Comparison of ENCODE assay signal across 28 cellular contexts in the genomic region with DNA sequence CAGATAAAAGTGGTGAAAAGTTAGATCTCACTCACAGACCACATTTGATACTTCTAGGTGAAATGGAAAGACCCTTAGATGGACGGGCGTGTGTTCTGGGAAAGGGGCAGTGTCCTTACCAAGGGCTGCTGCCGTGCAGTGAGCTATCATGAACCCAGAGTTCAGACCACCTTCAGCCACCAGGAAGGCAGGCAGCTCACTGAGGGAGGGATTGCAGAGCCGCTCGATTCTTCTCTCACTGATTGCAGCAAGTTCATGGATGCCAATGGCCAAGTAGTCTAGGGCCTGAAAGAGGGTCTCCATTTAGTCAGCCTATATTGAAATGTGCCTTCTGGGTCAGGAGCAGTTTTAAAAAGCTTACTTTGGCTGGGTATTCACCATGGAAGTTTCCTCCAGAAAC. TPM values are rescaled to one million over a fixed set of nuclear protein-coding genes. Genes with fewer than 3 reads are reported as not detected.
DNase-seq lines count a peak whose midpoint lies in the region; ATAC-seq and TF ChIP-seq lines count a peak whose summit lies in the region.
"Had no signal": no experiment of that assay in that cellular context is flagged by ENCODE, and none has a peak within 500 bp of the region (broad histone marks: within the 10 kb centered on the region; RNA-seq: fewer than 3 reads in every experiment).

No MANE protein-coding gene starts in this region.

- WGBS in heart right ventricle, 2 donors: 84 to 85% methylated on average over 5 of the region's 5 CpGs

- H3K9me3 ChIP-seq in right atrium auricular region (no peaks in the 10 kb centered on the region), heart right ventricle (no peaks in the 10 kb centered on the region)
- H3K9me3 ChIP-seq: BE2C, BLaER1 had no signal

- no peaks in the 10 kb centered on the region for H3K27me3 ChIP-seq in right atrium auricular region
- no peaks in the 10 kb centered on the region for H3K27me3 ChIP-seq in heart right ventricle
- H3K27me3 ChIP-seq: BLaER1 had no signal

- H3K4me1 ChIP-seq in right atrium auricular region (no peaks in the 10 kb centered on the region), heart right ventricle (no peaks in the 10 kb centered on the region)
- H3K4me1 ChIP-seq: BE2C, BLaER1 had no signal

- ATAC-seq in heart right ventricle (no peak), left lobe of liver (no peak)
- ATAC-seq: GM12878 had no signal

- H3K27ac ChIP-seq in right atrium auricular region (no peak overlapping the region), heart right ventricle (no peak overlapping the region)
- H3K27ac ChIP-seq: BLaER1 had no signal

- DNase-seq in right atrium auricular region (ENCODE audit: low spot score): peak; percentile 18
- DNase-seq in heart right ventricle: no peak
- peak; percentile 26 for DNase-seq in ecto neural progenitor cell (ENCODE audit: low spot score)
- peak; percentile 14 for DNase-seq in left lobe of liver (ENCODE audit: low spot score)
- no peak for DNase-seq in T-helper 2 cell
- no peak for DNase-seq in SHP77 treated with DMSO at 0.1 percent for 48 hours (lab: John Stamatoyannopoulos, UW)
- DNase-seq in stimulated activated CD4-positive, alpha-beta T cell treated with anti-CD3 and anti-CD28 coated beads, Interleukin-4, amount 100 ng/mL, for 4 hours: no peak
- DNase-seq: 8988T; ACHN; BE2C; C1 segment of cervical spinal cord; CD4-positive, alpha-beta memory T cell; CD4-positive, CD25-positive, alpha-beta regulatory T cell; CD8-positive, alpha-beta memory T cell; COR-L47; DMS 273 treated with DMSO at 0.1 percent for 48 hours; DMS153; DMS53; DMS79; DND-41; EL; GDM1 had no signal

- intact Hi-C loops in heart right ventricle (cut with DNase I): no loop called here

- TF ChIP-seq CTCF in right atrium auricular region (IDR thresholded peaks at IDR 0.05): no peak
- TF ChIP-seq CTCF in heart right ventricle (IDR thresholded peaks at IDR 0.05): no peak

- H3K4me3 ChIP-seq in right atrium auricular region (no peak overlapping the region), heart right ventricle (no peak overlapping the region)
- H3K4me3 ChIP-seq: BLaER1, GM12878 had no signal

- H3K36me3 ChIP-seq in right atrium auricular region (no peaks in the 10 kb centered on the region), heart right ventricle (peaks cover 0 to 6% (median 0%) of the 10 kb centered on the region in 9 donors)
- H3K36me3 ChIP-seq: BE2C, BLaER1 had no signal

RNA-seq across cellular contexts. Expression of gene HAL, which starts 15.7 kb away (rescaled TPM):
- total RNA-seq in right atrium auricular region (under 1 TPM; 0.24 to 0.93 TPM), heart right ventricle (under 1 TPM in 6 of 10 donors, not detected in 4; 0.15 to 0.93 (median 0.43) TPM), left lobe of liver (210 TPM)
- polyA plus RNA-seq in heart right ventricle: under 1 TPM; 0.07 to 0.15 TPM
- total RNA-seq: Daoy, G401 had no signal
- polyA plus RNA-seq: CD4-positive, alpha-beta memory T cell; CD4-positive, CD25-positive, alpha-beta regulatory T cell; CD8-positive, alpha-beta memory T cell had no signal

RNA-seq across cellular contexts. Expression of gene AMDHD1, which starts 37.3 kb away (rescaled TPM):
- total RNA-seq in right atrium auricular region: 1 to 10 TPM in 1 of 2 donors, under 1 TPM in 1; 0.63 to 1.3 TPM
- under 1 TPM; 0.34 to 0.91 (median 0.67) TPM for total RNA-seq in heart right ventricle
- under 1 TPM; 0.39 to 0.88 TPM for polyA plus RNA-seq in heart right ventricle
- total RNA-seq in left lobe of liver: 81.5 TPM

RNA-seq across cellular contexts. Expression of gene CCDC38, which starts 38.0 kb away (rescaled TPM):
- total RNA-seq in right atrium auricular region (not detected), heart right ventricle (under 1 TPM in 4 of 10 donors, not detected in 6; 0.10 to 0.24 (median 0.12) TPM), left lobe of liver (0.93 TPM)
- polyA plus RNA-seq in heart right ventricle: under 1 TPM; 0.01 to 0.44 TPM
- total RNA-seq: CD4-positive, CD25-positive, alpha-beta regulatory T cell; G401; GM12878 had no signal
- polyA plus RNA-seq: AG04450; CD14-positive monocyte; CD4-positive, CD25-positive, alpha-beta regulatory T cell; CD8-positive, alpha-beta memory T cell had no signal

RNA-seq across cellular contexts. Expression of gene LTA4H, which starts 55.0 kb away (rescaled TPM):
- total RNA-seq in right atrium auricular region (10 to 100 TPM; 42.3 to 45.5 TPM), heart right ventricle (10 to 100 TPM; 31.8 to 50.6 (median 39.4) TPM), left lobe of liver (17.7 TPM)
- 10 to 100 TPM; 25.2 to 25.6 TPM for polyA plus RNA-seq in heart right ventricle

Comparison
In these comparisons a context has a peak if more than half of its experiments do, and no peak if none do; other contexts are left out.
1. DNase-seq: peak in right atrium auricular region (single experiment), ecto neural progenitor cell (single experiment) and left lobe of liver (single experiment); none in heart right ventricle (0 of 2), T-helper 2 cell (0 of 5), SHP77 treated with DMSO at 0.1 percent for 48 hours (single experiment) and stimulated activated CD4-positive, alpha-beta T cell treated with anti-CD3 and anti-CD28 coated beads, Interleukin-4, amount 100 ng/mL, for 4 hours (0 of 2).
2. RNA of gene HAL, which starts 15.7 kb away (total RNA-seq): 210 TPM in left lobe of liver (single experiment); 0.24 to 0.93 TPM in right atrium auricular region and 0.15 to 0.93 TPM in heart right ventricle; every median in the first group is over 100 times any median in the second.
3. RNA of gene AMDHD1, which starts 37.3 kb away (total RNA-seq): 81.5 TPM in left lobe of liver (single experiment); 0.63 to 1.3 TPM in right atrium auricular region and 0.34 to 0.91 TPM in heart right ventricle; every median in the first group is over 10 times any median in the second.